ENCODE assay signal across 25 cellular contexts in the genomic region with DNA sequence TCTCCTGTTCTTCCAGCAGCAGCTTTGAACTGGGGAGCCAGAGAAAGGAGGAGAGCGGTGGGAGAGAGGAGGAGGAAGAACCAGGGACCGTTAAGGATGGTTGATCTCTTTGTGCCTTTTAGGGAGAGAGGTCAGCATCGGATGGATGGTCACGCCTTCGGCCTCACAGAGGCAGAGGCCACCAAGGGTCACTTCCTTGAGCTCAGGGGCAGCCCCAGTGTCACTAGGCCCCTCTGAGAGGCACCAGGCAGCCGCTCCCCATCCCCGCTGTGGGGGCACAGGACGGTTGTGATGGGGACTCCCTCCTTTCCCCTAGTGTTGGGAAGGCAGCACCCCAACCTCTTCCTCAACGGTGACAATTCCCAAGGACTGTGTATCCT.
"Had no signal": no experiment of that assay in that cellular context is flagged by ENCODE, and none has a peak within 500 bp of the region (broad histone marks: within the 10 kb centered on the region; RNA-seq: fewer than 3 reads in every experiment).

No MANE protein-coding gene starts in this region.

- H3K4me1 Mint-ChIP-seq: activated B cell treated with CpG ODN at 0.5 μM for 24 hours had no signal

- ATAC-seq: T-helper 17 cell had no signal

- H3K4me3 Mint-ChIP-seq: activated B cell treated with CpG ODN at 0.5 μM for 24 hours; activated CD4-positive, alpha-beta memory T cell treated with anti-CD3 and anti-CD28 coated beads, Interleukin-2, amount 10 ng/mL, durations not matched to agents 7 days and 5 days; activated naive CD4-positive, alpha-beta T cell treated with anti-CD3 and anti-CD28 coated beads for 36 hours; activated naive CD8-positive, alpha-beta T cell; T-helper 17 cell had no signal

- H3K27ac Mint-ChIP-seq: activated B cell treated with CpG ODN at 0.5 μM for 24 hours; activated CD4-positive, alpha-beta memory T cell treated with anti-CD3 and anti-CD28 coated beads, Interleukin-2, amount 10 ng/mL, durations not matched to agents 7 days and 5 days; activated naive CD4-positive, alpha-beta T cell treated with anti-CD3 and anti-CD28 coated beads for 36 hours; activated naive CD8-positive, alpha-beta T cell; T-helper 17 cell had no signal

- FAIRE-seq: astrocyte, RCC 7860 had no signal

- DNase-seq: activated B cell treated with CpG ODN at 0.5 μM for 24 hours; activated CD4-positive, alpha-beta T cell treated with anti-CD3 and anti-CD28 coated beads for 1 hour; activated CD4-positive, alpha-beta T cell treated with anti-CD3 and anti-CD28 coated beads, Interleukin-2, amount 50 U/mL, for 1 hour; activated CD8-positive, alpha-beta memory T cell treated with anti-CD3 and anti-CD28 coated beads, Interleukin-2, amount 50 U/mL, for 48 hours; activated naive CD4-positive, alpha-beta T cell treated with anti-CD3 and anti-CD28 coated beads for 36 hours; activated T-cell treated with anti-CD3 and anti-CD28 coated beads, Interleukin-2, amount 50 U/mL, for 1 hour; amygdala; Kasumi-1; KBM-7; NCI-H1048; NCI-H146; NCI-H1930; NCI-H2107; NCI-H2171 treated with DMSO at 0.1 percent for 48 hours; NCI-H345; NCI-H510A; NCI-H69; SIG-M5; T-helper 17 cell; T-helper 9 cell had no signal

- H3K27me3 Mint-ChIP-seq: activated naive CD8-positive, alpha-beta T cell had no signal

- H3K36me3 Mint-ChIP-seq: brain had no signal
